In genomic region chr3:102004561-102004960, GRCh38 we compare ENCODE assay signal across 32 cellular contexts.
"Had no signal": no experiment of that assay in that cellular context is flagged by ENCODE, and none has a peak within 500 bp of the region (broad histone marks: within the 10 kb centered on the region; RNA-seq: fewer than 3 reads in every experiment).

No MANE protein-coding gene starts in this region.

- DNase-seq: activated B cell treated with CpG ODN at 0.5 μM for 24 hours; activated CD4-positive, alpha-beta memory T cell treated with anti-CD3 and anti-CD28 coated beads, Interleukin-2, amount 10 ng/mL, durations not matched to agents 7 days and 5 days; activated CD4-positive, alpha-beta T cell treated with anti-CD3 and anti-CD28 coated beads for 4 hours; activated CD4-positive, alpha-beta T cell treated with anti-CD3 and anti-CD28 coated beads, Interleukin-2, amount 10 ng/mL, durations not matched to agents 7 days and 5 days; activated CD4-positive, alpha-beta T cell treated with anti-CD3 and anti-CD28 coated beads, Interleukin-2, amount 50 U/mL, for 48 hours; activated CD4-positive, CD25-positive, alpha-beta regulatory T cell treated with anti-CD3 and anti-CD28 coated beads, Interleukin-2, amount 50 U/mL, for 72 hours; activated CD8-positive, alpha-beta memory T cell treated with anti-CD3 and anti-CD28 coated beads for 24 hours; activated CD8-positive, alpha-beta memory T cell treated with anti-CD3 and anti-CD28 coated beads, Interleukin-2, amount 10 ng/mL, durations not matched to agents 7 days and 5 days; activated CD8-positive, alpha-beta memory T cell treated with anti-CD3 and anti-CD28 coated beads, Interleukin-2, amount 50 U/mL, for 48 hours; activated CD8-positive, alpha-beta T cell treated with anti-CD3 and anti-CD28 coated beads, Interleukin-2, amount 10 ng/mL, durations not matched to agents 7 days and 5 days; activated effector memory CD4-positive, alpha-beta T cell treated with Interleukin-2 at 50 U/mL for 16 hours; activated gamma-delta T cell treated with Interleukin-2 at 50 U/mL for 16 hours; activated naive CD4-positive, alpha-beta T cell; activated naive CD4-positive, alpha-beta T cell treated with anti-CD3 and anti-CD28 coated beads for 36 hours; activated naive CD4-positive, alpha-beta T cell treated with anti-CD3 and anti-CD28 coated beads, Interleukin-2, amount 50 U/mL, for 16 hours; activated naive CD8-positive, alpha-beta T cell treated with anti-CD3 and anti-CD28 coated beads for 36 hours; activated T-cell treated with anti-CD3 and anti-CD28 coated beads, Interleukin-2, amount 50 U/mL, for 24 hours; activated T-cell treated with anti-CD3 and anti-CD28 coated beads, Interleukin-2, amount 50 U/mL, for 48 hours; adrenal gland; amniotic stem cell; aorta; body of pancreas; brain microvascular endothelial cell; central memory CD4-positive, alpha-beta T cell; T-helper 2 cell; T-helper 9 cell had no signal

- H3K36me3 ChIP-seq: adrenal gland, brain microvascular endothelial cell, breast epithelium had no signal

- FAIRE-seq: astrocyte, colon, TTC549 had no signal

- H3K27ac ChIP-seq: adrenal gland, body of pancreas, brain microvascular endothelial cell, breast epithelium, VCaP had no signal

- H3K27me3 ChIP-seq: adrenal gland, body of pancreas, brain microvascular endothelial cell, breast epithelium had no signal

- H3K4me3 ChIP-seq: adrenal gland, body of pancreas, breast epithelium had no signal

- ATAC-seq: activated CD8-positive, alpha-beta memory T cell treated with anti-CD3 and anti-CD28 coated beads, Interleukin-2, amount 10 ng/mL, durations not matched to agents 7 days and 5 days; activated CD8-positive, alpha-beta T cell treated with anti-CD3 and anti-CD28 coated beads, Interleukin-2, amount 10 ng/mL, durations not matched to agents 7 days and 5 days; activated naive CD4-positive, alpha-beta T cell treated with anti-CD3 and anti-CD28 coated beads, Interleukin-2, amount 50 U/mL, for 72 hours; body of pancreas had no signal

- H3K9me3 ChIP-seq: adrenal gland, body of pancreas, breast epithelium had no signal

- H3K4me1 ChIP-seq: adrenal gland, body of pancreas, breast epithelium had no signal
